In genomic region chr2:202634556-202635440, GRCh38 we compare ENCODE assay signal across 1 cellular context.
TF ChIP-seq lines count a peak whose summit lies in the region.

TSS of gene FAM117B (plus strand) at chr2:202634969. CDS start at chr2:202635188, 219 bp downstream.

TF ChIP-seq in HepG2, 621 proteins besides CTCF, POLR2A, EP300 and RAD21 (continued from another document and continues in another):
- TF ChIP-seq, protein P1, sequence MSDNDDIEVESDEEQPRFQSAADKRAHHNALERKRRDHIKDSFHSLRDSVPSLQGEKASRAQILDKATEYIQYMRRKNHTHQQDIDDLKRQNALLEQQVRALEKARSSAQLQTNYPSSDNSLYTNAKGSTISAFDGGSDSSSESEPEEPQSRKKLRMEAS (IDR thresholded peaks at IDR 0.05), result peak; percentile 89
- TF ChIP-seq ZNF17 (CRISPR knock-in tag; IDR thresholded peaks at IDR 0.05), result no peak
- TF ChIP-seq, protein P2, sequence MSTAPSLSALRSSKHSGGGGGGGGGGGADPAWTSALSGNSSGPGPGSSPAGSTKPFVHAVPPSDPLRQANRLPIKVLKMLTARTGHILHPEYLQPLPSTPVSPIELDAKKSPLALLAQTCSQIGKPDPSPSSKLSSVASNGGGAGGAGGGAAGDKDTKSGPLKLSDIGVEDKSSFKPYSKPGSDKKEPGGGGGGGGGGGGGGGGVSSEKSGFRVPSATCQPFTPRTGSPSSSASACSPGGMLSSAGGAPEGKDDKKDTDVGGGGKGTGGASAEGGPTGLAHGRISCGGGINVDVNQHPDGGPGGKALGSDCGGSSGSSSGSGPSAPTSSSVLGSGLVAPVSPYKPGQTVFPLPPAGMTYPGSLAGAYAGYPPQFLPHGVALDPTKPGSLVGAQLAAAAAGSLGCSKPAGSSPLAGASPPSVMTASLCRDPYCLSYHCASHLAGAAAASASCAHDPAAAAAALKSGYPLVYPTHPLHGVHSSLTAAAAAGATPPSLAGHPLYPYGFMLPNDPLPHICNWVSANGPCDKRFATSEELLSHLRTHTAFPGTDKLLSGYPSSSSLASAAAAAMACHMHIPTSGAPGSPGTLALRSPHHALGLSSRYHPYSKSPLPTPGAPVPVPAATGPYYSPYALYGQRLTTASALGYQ (CRISPR knock-in tag; IDR thresholded peaks at IDR 0.05), result peak; percentile 14; the same call in 1 of the 2 replicates
- TF ChIP-seq REL (CRISPR knock-in tag; conservative IDR thresholded peaks at IDR 0.05), result no peak
- peak; percentile 32; the same call in 1 of the 2 replicates for TF ChIP-seq ZNF224 (CRISPR knock-in tag; IDR thresholded peaks at IDR 0.05)
- TF ChIP-seq, protein P3, sequence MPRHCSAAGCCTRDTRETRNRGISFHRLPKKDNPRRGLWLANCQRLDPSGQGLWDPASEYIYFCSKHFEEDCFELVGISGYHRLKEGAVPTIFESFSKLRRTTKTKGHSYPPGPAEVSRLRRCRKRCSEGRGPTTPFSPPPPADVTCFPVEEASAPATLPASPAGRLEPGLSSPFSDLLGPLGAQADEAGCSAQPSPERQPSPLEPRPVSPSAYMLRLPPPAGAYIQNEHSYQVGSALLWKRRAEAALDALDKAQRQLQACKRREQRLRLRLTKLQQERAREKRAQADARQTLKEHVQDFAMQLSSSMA (CRISPR knock-in tag; IDR thresholded peaks at IDR 0.05), result no peak
- TF ChIP-seq ZNF652 (CRISPR knock-in tag; IDR thresholded peaks at IDR 0.05; ENCODE audit: borderline replicate concordance, low read depth), result no peak
- no peak for TF ChIP-seq PLSCR1 (CRISPR knock-in tag; IDR thresholded peaks at IDR 0.05; ENCODE audit: borderline replicate concordance)
- no peak for TF ChIP-seq JUND (CRISPR knock-in tag; IDR thresholded peaks at IDR 0.05)
- TF ChIP-seq ZNF33A (CRISPR knock-in tag; IDR thresholded peaks at IDR 0.05; ENCODE audit: borderline replicate concordance), result no peak
- no peak for TF ChIP-seq ZNF44 (CRISPR knock-in tag; IDR thresholded peaks at IDR 0.05)
- no peak for TF ChIP-seq ZNF446 (CRISPR knock-in tag; IDR thresholded peaks at IDR 0.05)
- TF ChIP-seq ZNF292 (CRISPR knock-in tag; IDR thresholded peaks at IDR 0.05; ENCODE audit: borderline replicate concordance, low read depth), result peak; percentile 38; the same call in 1 of the 2 replicates
- peak; percentile 14; the same call in 1 of the 2 replicates for TF ChIP-seq NFATC3 (CRISPR knock-in tag; IDR thresholded peaks at IDR 0.05)
- no peak; the same call in 1 of the 2 replicates for TF ChIP-seq GZF1 (CRISPR knock-in tag; IDR thresholded peaks at IDR 0.05)
- no peak for TF ChIP-seq TCF7L2 (IDR thresholded peaks at IDR 0.05; ENCODE audit: low read depth, low read length)
- no peak for TF ChIP-seq ZNF614 (CRISPR knock-in tag; IDR thresholded peaks at IDR 0.05; ENCODE audit: borderline replicate concordance)
- TF ChIP-seq ZNF20 (CRISPR knock-in tag; IDR thresholded peaks at IDR 0.05), result 0 out of 2 replicates have a peak, but pooled peaks have one; percentile 80
- TF ChIP-seq ZNF513 (CRISPR knock-in tag; conservative IDR thresholded peaks at IDR 0.05), result no peak
- TF ChIP-seq ZBTB21 (CRISPR knock-in tag; IDR thresholded peaks at IDR 0.05), result no peak
- TF ChIP-seq ZBTB1 (CRISPR knock-in tag; IDR thresholded peaks at IDR 0.05; ENCODE audit: borderline replicate concordance), result 0 out of 2 replicates have a peak, but pooled peaks have one; percentile 72
- no peak for TF ChIP-seq PRDM15 (CRISPR knock-in tag; IDR thresholded peaks at IDR 0.05)
- peak; percentile 76 for TF ChIP-seq ZFY (CRISPR knock-in tag; IDR thresholded peaks at IDR 0.05)
- no peak for TF ChIP-seq ZNF234 (CRISPR knock-in tag; conservative IDR thresholded peaks at IDR 0.05)
- no peak for TF ChIP-seq ZNF3 (CRISPR knock-in tag; IDR thresholded peaks at IDR 0.05)
- no peak for TF ChIP-seq U2AF2 (IDR thresholded peaks at IDR 0.05; ENCODE audit: low read depth, low read length)
- TF ChIP-seq ZNF775 (CRISPR knock-in tag; IDR thresholded peaks at IDR 0.05; ENCODE audit: borderline replicate concordance), result no peak; the same call in 1 of the 2 replicates
- no peak for TF ChIP-seq ZNF7 (CRISPR knock-in tag; IDR thresholded peaks at IDR 0.05)
- 0 out of 2 replicates have a peak, but pooled peaks have one; percentile 56 for TF ChIP-seq ZNF510 (CRISPR knock-in tag; IDR thresholded peaks at IDR 0.05; ENCODE audit: low read depth)
- peak; percentile 81 for TF ChIP-seq DR1 (CRISPR knock-in tag; IDR thresholded peaks at IDR 0.05)
- TF ChIP-seq ZNF337 (CRISPR knock-in tag; IDR thresholded peaks at IDR 0.05; ENCODE audit: borderline replicate concordance, low read depth), result no peak
- TF ChIP-seq, protein P4, sequence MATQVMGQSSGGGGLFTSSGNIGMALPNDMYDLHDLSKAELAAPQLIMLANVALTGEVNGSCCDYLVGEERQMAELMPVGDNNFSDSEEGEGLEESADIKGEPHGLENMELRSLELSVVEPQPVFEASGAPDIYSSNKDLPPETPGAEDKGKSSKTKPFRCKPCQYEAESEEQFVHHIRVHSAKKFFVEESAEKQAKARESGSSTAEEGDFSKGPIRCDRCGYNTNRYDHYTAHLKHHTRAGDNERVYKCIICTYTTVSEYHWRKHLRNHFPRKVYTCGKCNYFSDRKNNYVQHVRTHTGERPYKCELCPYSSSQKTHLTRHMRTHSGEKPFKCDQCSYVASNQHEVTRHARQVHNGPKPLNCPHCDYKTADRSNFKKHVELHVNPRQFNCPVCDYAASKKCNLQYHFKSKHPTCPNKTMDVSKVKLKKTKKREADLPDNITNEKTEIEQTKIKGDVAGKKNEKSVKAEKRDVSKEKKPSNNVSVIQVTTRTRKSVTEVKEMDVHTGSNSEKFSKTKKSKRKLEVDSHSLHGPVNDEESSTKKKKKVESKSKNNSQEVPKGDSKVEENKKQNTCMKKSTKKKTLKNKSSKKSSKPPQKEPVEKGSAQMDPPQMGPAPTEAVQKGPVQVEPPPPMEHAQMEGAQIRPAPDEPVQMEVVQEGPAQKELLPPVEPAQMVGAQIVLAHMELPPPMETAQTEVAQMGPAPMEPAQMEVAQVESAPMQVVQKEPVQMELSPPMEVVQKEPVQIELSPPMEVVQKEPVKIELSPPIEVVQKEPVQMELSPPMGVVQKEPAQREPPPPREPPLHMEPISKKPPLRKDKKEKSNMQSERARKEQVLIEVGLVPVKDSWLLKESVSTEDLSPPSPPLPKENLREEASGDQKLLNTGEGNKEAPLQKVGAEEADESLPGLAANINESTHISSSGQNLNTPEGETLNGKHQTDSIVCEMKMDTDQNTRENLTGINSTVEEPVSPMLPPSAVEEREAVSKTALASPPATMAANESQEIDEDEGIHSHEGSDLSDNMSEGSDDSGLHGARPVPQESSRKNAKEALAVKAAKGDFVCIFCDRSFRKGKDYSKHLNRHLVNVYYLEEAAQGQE (IDR thresholded peaks at IDR 0.05; ENCODE audit: borderline replicate concordance in 1 of 2, low read depth in 1 of 2, low read length in 2 of 2), result peak in 1 of 2 experiments; percentile 75; a peak in 3 of 4 replicates
- TF ChIP-seq MYPOP (CRISPR knock-in tag; IDR thresholded peaks at IDR 0.05), result peak; percentile 93
- TF ChIP-seq KLF12 (CRISPR knock-in tag; IDR thresholded peaks at IDR 0.05; ENCODE audit: borderline replicate concordance), result 0 out of 2 replicates have a peak, but pooled peaks have one; percentile 63
- TF ChIP-seq POLR2AphosphoS2 (IDR thresholded peaks at IDR 0.05; ENCODE audit: low read depth, low read length), result no peak
- TF ChIP-seq HIC2 (CRISPR knock-in tag; IDR thresholded peaks at IDR 0.05; ENCODE audit: low read depth), result no peak
- TF ChIP-seq DMAP1 (CRISPR knock-in tag; IDR thresholded peaks at IDR 0.05), result peak; percentile 90
- TF ChIP-seq ZNF24 (IDR thresholded peaks at IDR 0.05), result no peak; the same call in none of the 2 replicates
- TF ChIP-seq IRF2 (CRISPR knock-in tag; IDR thresholded peaks at IDR 0.05), result peak; percentile 89
- peak; percentile 54; the same call in 1 of the 2 replicates for TF ChIP-seq ZNF816 (CRISPR knock-in tag; IDR thresholded peaks at IDR 0.05; ENCODE audit: borderline replicate concordance)
- TF ChIP-seq EHMT2 (IDR thresholded peaks at IDR 0.05; ENCODE audit: borderline replicate concordance, low read depth, low read length), result no peak
- TF ChIP-seq ZNF709 (CRISPR knock-in tag; IDR thresholded peaks at IDR 0.05), result peak; percentile 95
- TF ChIP-seq WIZ (CRISPR knock-in tag; IDR thresholded peaks at IDR 0.05), result peak; percentile 65; the same call in 1 of the 2 replicates
- TF ChIP-seq THYN1 (CRISPR knock-in tag; IDR thresholded peaks at IDR 0.05; ENCODE audit: borderline replicate concordance, low read depth), result no peak
- peak; percentile 88; the same call in 1 of the 2 replicates for TF ChIP-seq KDM5B (CRISPR knock-in tag; IDR thresholded peaks at IDR 0.05; ENCODE audit: borderline replicate concordance)
- TF ChIP-seq MXI1 (IDR thresholded peaks at IDR 0.05; ENCODE audit: borderline replicate concordance, low read depth, low read length), result peak; percentile 99
- TF ChIP-seq, protein P5, sequence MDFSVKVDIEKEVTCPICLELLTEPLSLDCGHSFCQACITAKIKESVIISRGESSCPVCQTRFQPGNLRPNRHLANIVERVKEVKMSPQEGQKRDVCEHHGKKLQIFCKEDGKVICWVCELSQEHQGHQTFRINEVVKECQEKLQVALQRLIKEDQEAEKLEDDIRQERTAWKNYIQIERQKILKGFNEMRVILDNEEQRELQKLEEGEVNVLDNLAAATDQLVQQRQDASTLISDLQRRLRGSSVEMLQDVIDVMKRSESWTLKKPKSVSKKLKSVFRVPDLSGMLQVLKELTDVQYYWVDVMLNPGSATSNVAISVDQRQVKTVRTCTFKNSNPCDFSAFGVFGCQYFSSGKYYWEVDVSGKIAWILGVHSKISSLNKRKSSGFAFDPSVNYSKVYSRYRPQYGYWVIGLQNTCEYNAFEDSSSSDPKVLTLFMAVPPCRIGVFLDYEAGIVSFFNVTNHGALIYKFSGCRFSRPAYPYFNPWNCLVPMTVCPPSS (IDR thresholded peaks at IDR 0.05), result no peak
